10 cellular contexts compared by ENCODE assay signal in genomic region chr22:20567371-20567847, GRCh38. TPM values are rescaled to one million over a fixed set of nuclear protein-coding genes. Genes with fewer than 3 reads are reported as not detected.
DNase-seq lines count a peak whose midpoint lies in the region; ATAC-seq and TF ChIP-seq lines count a peak whose summit lies in the region.
"Had no signal": no experiment of that assay in that cellular context is flagged by ENCODE, and none has a peak within 500 bp of the region (broad histone marks: within the 10 kb centered on the region; RNA-seq: fewer than 3 reads in every experiment).

No MANE protein-coding gene starts in this region.

- peak overlapping the region; percentile 0 to 8 for H3K4me3 Mint-ChIP-seq in activated T-cell treated with anti-CD3 and anti-CD28 coated beads, Interleukin-2, amount 50 U/mL, for 72 hours
- H3K4me3 Mint-ChIP-seq in type B pancreatic cell, result peak overlapping the region; percentile 23
- H3K4me3 Mint-ChIP-seq: CD14-positive monocyte had no signal

- H3K27ac Mint-ChIP-seq in activated T-cell treated with anti-CD3 and anti-CD28 coated beads, Interleukin-2, amount 50 U/mL, for 72 hours, result peak overlapping the region; percentile 52
- peak overlapping the region; percentile 95 for H3K27ac Mint-ChIP-seq in type B pancreatic cell

- peak in 1 of 2 donors; percentile 18 for DNase-seq in activated T-cell treated with anti-CD3 and anti-CD28 coated beads, Interleukin-2, amount 50 U/mL, for 72 hours
- DNase-seq in activated T-cell treated with anti-CD3 and anti-CD28 coated beads for 4 hours, result no peak
- DNase-seq in astrocyte of the hippocampus (ENCODE audit: low read depth, low spot score), result peak; percentile 68
- DNase-seq in iris pigment epithelial cell (ENCODE audit: low read depth), result peak; percentile 71
- DNase-seq in type B pancreatic cell (ENCODE audit: extremely low spot score, unreplicated experiment), result no peak
- no peak for DNase-seq in NOMO-1 treated with DMSO at 0.1 percent for 48 hours (lab: John Stamatoyannopoulos, UW; ENCODE audit: unreplicated experiment)
- DNase-seq in NCI-H1092 (lab: John Stamatoyannopoulos, UW), result no peak
- DNase-seq: NCI-H510A had no signal

- H3K36me3 Mint-ChIP-seq in activated T-cell treated with anti-CD3 and anti-CD28 coated beads, Interleukin-2, amount 50 U/mL, for 72 hours (ENCODE audit: insufficient read depth in 2 of 2), result peaks cover 20 to 39% of the 10 kb centered on the region in 2 donors
- peaks cover 16% of the 10 kb centered on the region for H3K36me3 Mint-ChIP-seq in type B pancreatic cell

- H3K9me3 Mint-ChIP-seq in activated T-cell treated with anti-CD3 and anti-CD28 coated beads, Interleukin-2, amount 50 U/mL, for 72 hours, result peaks cover 0 to 2% of the 10 kb centered on the region in 2 donors
- no peaks in the 10 kb centered on the region for H3K9me3 Mint-ChIP-seq in type B pancreatic cell

- no peak for TF ChIP-seq CTCF in type B pancreatic cell (conservative IDR thresholded peaks at IDR 0.05)

- ATAC-seq in activated T-cell treated with anti-CD3 and anti-CD28 coated beads, Interleukin-2, amount 50 U/mL, for 72 hours (replicated peaks in 1 of 2), result no peak
- no peak for ATAC-seq in GM21390 (IDR thresholded peaks at IDR 0.05; ENCODE audit: unreplicated experiment)

- peaks cover 94% of the 10 kb centered on the region for H3K4me1 Mint-ChIP-seq in activated T-cell treated with anti-CD3 and anti-CD28 coated beads, Interleukin-2, amount 50 U/mL, for 72 hours (ENCODE audit: low read depth)
- no peaks in the 10 kb centered on the region for H3K4me1 Mint-ChIP-seq in type B pancreatic cell (ENCODE audit: unreplicated experiment)

- no peaks in the 10 kb centered on the region for H3K27me3 Mint-ChIP-seq in activated T-cell treated with anti-CD3 and anti-CD28 coated beads, Interleukin-2, amount 50 U/mL, for 72 hours (ENCODE audit: low read depth)
- no peaks in the 10 kb centered on the region for H3K27me3 Mint-ChIP-seq in type B pancreatic cell

RNA-seq across cellular contexts. Expression of gene MED15, which starts 60.0 kb away (rescaled TPM):
- 100 to 1,000 TPM; 106 to 113 TPM for total RNA-seq in activated T-cell treated with anti-CD3 and anti-CD28 coated beads, Interleukin-2, amount 50 U/mL, for 72 hours
- 90.8 and 121 TPM in 2 replicates for total RNA-seq in type B pancreatic cell (ENCODE audit: low replicate concordance)

Comparison
In these comparisons a context has a peak if more than half of its experiments do, and no peak if none do; other contexts are left out.
1. DNase-seq: peak in astrocyte of the hippocampus (single experiment) and iris pigment epithelial cell (single experiment); none in activated T-cell treated with anti-CD3 and anti-CD28 coated beads for 4 hours (single experiment), type B pancreatic cell (single experiment), NOMO-1 treated with DMSO at 0.1 percent for 48 hours (single experiment) and NCI-H1092 (single experiment).